ENCODE assay signal across 21 cellular contexts in genomic region chr7:63096141-63096540, GRCh38.
"Had no signal": no experiment of that assay in that cellular context is flagged by ENCODE, and none has a peak within 500 bp of the region (broad histone marks: within the 10 kb centered on the region; RNA-seq: fewer than 3 reads in every experiment).

No MANE protein-coding gene starts in this region.

- H3K79me2 ChIP-seq: hepatocyte had no signal

- H3K4me2 ChIP-seq: hepatocyte had no signal

- H3K27ac ChIP-seq: colonic mucosa, epithelial cell of prostate, foreskin keratinocyte, gastroesophageal sphincter, heart left ventricle, hepatocyte, left lung, lower lobe of right lung had no signal

- H3K4me1 ChIP-seq: colonic mucosa, foreskin keratinocyte, gastroesophageal sphincter, heart left ventricle, left lung, lower lobe of right lung had no signal

- H3K36me3 ChIP-seq: colonic mucosa, gastroesophageal sphincter, heart left ventricle, left lung, lower lobe of right lung had no signal

- H3K27me3 ChIP-seq: colonic mucosa, foreskin keratinocyte, gastroesophageal sphincter, heart left ventricle, hepatocyte, left lung had no signal

- H3K4me1 Mint-ChIP-seq: endodermal cell, mesothelial cell of epicardium had no signal

- DNase-seq: colonic mucosa; cortex of kidney; effector CD8-positive, alpha-beta T cell; effector memory CD8-positive, alpha-beta T cell; endodermal cell; erythroblast; foreskin keratinocyte; heart left ventricle; hypothalamus; left cardiac atrium; left lung; left ventricle myocardium superior; lower lobe of right lung; mesenchymal stem cell; mucosa of descending colon had no signal

- H2AFZ ChIP-seq: hepatocyte had no signal

- ATAC-seq: effector memory CD8-positive, alpha-beta T cell; esophagus mucosa; foreskin keratinocyte; gastroesophageal sphincter; heart left ventricle; left cardiac atrium; left lung; left ventricle myocardium superior; lower lobe of right lung; mucosa of descending colon had no signal

- H3K4me3 ChIP-seq: colonic mucosa, gastroesophageal sphincter, heart left ventricle, hepatocyte, left lung, lower lobe of right lung, mucosa of descending colon had no signal

- H3K27me3 Mint-ChIP-seq: dendritic cell treated with granulocyte-macrophage colony-stimulating factor and Interleukin-4, amounts not matched to agents 40 ng/mL and 50 ng/mL, for 4 days; effector memory CD8-positive, alpha-beta T cell had no signal

- H3K4me3 Mint-ChIP-seq: dendritic cell treated with granulocyte-macrophage colony-stimulating factor and Interleukin-4, amounts not matched to agents 40 ng/mL and 50 ng/mL, for 4 days; effector memory CD8-positive, alpha-beta T cell; endodermal cell; mesothelial cell of epicardium had no signal

- H3K27ac Mint-ChIP-seq: dendritic cell treated with granulocyte-macrophage colony-stimulating factor and Interleukin-4, amounts not matched to agents 40 ng/mL and 50 ng/mL, for 4 days; effector memory CD8-positive, alpha-beta T cell; endodermal cell; mesothelial cell of epicardium had no signal

- H3K9me3 ChIP-seq: colonic mucosa, lower lobe of right lung had no signal
